8 cellular contexts compared by ENCODE assay signal in genomic region chr4:174283507-174284180, GRCh38. TPM values are rescaled to one million over a fixed set of nuclear protein-coding genes. Genes with fewer than 3 reads are reported as not detected.
A peak's percentile ranks its signal among the peaks of the same experiment; 100 is the strongest.
DNase-seq lines count a peak whose midpoint lies in the region; ATAC-seq, FAIRE-seq and TF ChIP-seq lines count a peak whose summit lies in the region.

A gene with protein sequence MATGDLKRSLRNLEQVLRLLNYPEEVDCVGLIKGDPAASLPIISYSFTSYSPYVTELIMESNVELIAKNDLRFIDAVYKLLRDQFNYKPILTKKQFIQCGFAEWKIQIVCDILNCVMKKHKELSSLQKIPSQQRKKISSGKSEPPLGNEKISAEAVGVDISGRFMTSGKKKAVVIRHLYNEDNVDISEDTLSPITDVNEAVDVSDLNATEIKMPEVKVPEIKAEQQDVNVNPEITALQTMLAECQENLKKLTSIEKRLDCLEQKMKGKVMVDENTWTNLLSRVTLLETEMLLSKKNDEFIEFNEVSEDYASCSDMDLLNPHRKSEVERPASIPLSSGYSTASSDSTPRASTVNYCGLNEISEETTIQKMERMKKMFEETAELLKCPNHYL (plus strand): TSS chr4:174283911. CDS start chr4:174299122, 15,211 bp downstream.
FBXO8 (minus strand) TSS chr4:174283667; CDS start chr4:174263092, 20,575 bp downstream.

- H3K9me3 ChIP-seq in A673 (ENCODE audit: low read depth, low read length, poor library complexity, severe bottlenecking) = peaks cover 10% of the 10 kb centered on the region

- FAIRE-seq in islet of Langerhans (lab: Jason Lieb, UNC) = peak; percentile 83

- no peaks in the 10 kb centered on the region for H3K9me3 Mint-ChIP-seq in activated B cell treated with CpG ODN at 0.5 μM for 24 hours

- peaks cover 15% of the 10 kb centered on the region for H3K4me1 ChIP-seq in A673 (ENCODE audit: insufficient read depth, low read length, poor library complexity, severe bottlenecking)

- H3K36me3 Mint-ChIP-seq in activated B cell treated with CpG ODN at 0.5 μM for 24 hours (ENCODE audit: low read depth) = peaks cover 31% of the 10 kb centered on the region

- ATAC-seq in HG03095 (IDR thresholded peaks at IDR 0.05; ENCODE audit: unreplicated experiment) = peak; percentile 48
- peak; percentile 62 for ATAC-seq in activated B cell treated with CpG ODN at 0.5 μM for 24 hours (ENCODE audit: low read depth)

- peaks cover 56% of the 10 kb centered on the region for H3K4me1 Mint-ChIP-seq in activated B cell treated with CpG ODN at 0.5 μM for 24 hours

- H3K27ac ChIP-seq in A673 (ENCODE audit: low read depth, low read length, poor library complexity, severe bottlenecking) = peak within 1 kb of the TSS; percentile 99

- TSS peak; percentile 42 for BruUV-seq in A673 (replicated peaks; lab: Mats Ljungman, UMichigan)

- TF ChIP-seq CTCF in A673 (conservative IDR thresholded peaks at IDR 0.05; ENCODE audit: low read depth, low read length) (no peak), activated B cell treated with CpG ODN at 0.5 μM for 24 hours (IDR thresholded peaks at IDR 0.05) (no peak), cardiac fibroblast (IDR thresholded peaks at IDR 0.05; ENCODE audit: low read depth, low read length) (no peak)

- no peaks in the 10 kb centered on the region for H3K36me3 ChIP-seq in A673 (ENCODE audit: insufficient read depth, low read length, poor library complexity, severe bottlenecking)

- DNase-seq in A673 (ENCODE audit: low spot score) (peak; percentile 87), NCI-H2196 (lab: John Stamatoyannopoulos, UW; ENCODE audit: unreplicated experiment) (peak; percentile 54), activated B cell treated with CpG ODN at 0.5 μM for 24 hours (peak; percentile 61), cardiac fibroblast (ENCODE audit: low read depth in 2 of 2) (peak; percentile 83 to 89)
- peak; percentile 41 for DNase-seq in stimulated activated CD4-positive, alpha-beta T cell treated with anti-CD3 and anti-CD28 coated beads, Interleukin-12 subunit alpha, Interleukin-12 subunit beta, amount 100 ng/mL, for 24 hours (ENCODE audit: low read depth in 2 of 2)

- peak within 1 kb of the TSS; percentile 99 for H3K4me3 Mint-ChIP-seq in activated B cell treated with CpG ODN at 0.5 μM for 24 hours

- no peaks in the 10 kb centered on the region for H3K27me3 Mint-ChIP-seq in activated B cell treated with CpG ODN at 0.5 μM for 24 hours

- TF ChIP-seq POLR2A in GM18526 (IDR thresholded peaks at IDR 0.05; ENCODE audit: extremely low read depth, insufficient read length) = peak; percentile 69

- H3K4me3 ChIP-seq in A673 (ENCODE audit: low read depth, low read length, poor library complexity, severe bottlenecking) (peak within 1 kb of the TSS; percentile 63), cardiac fibroblast (replicated peaks in 1 of 2; ENCODE audit: low read depth in 2 of 2, low read length in 2 of 2) (peak within 1 kb of the TSS; percentile 85 to 91)

- no peaks in the 10 kb centered on the region for H3K27me3 ChIP-seq in A673 (replicated peaks; ENCODE audit: insufficient read depth, low read depth, low read length, poor library complexity)

- CTCF ChIA-PET in A673 (lab: Charles Lee) (interaction anchor here (0.6 kb wide), 1 partner anchor 1385 kb away, joined by 3 read pairs; no protein-coding TSS in a partner anchor), activated B cell treated with CpG ODN at 0.5 μM for 24 hours (lab: Charles Lee) (no interaction called here)

- intact Hi-C loops in A673 (cut with micrococcal nuclease; ENCODE audit: unreplicated experiment) = no loop called here
- intact Hi-C loops in activated B cell treated with CpG ODN at 0.5 μM for 24 hours (cut with micrococcal nuclease) = loop anchor here (1.0 to 5.0 kb wide), 5 partner anchors 61 to 1914 kb away; partner anchors contain the start of genes GALNT7, HMGB2, SAP30 and SPATA4

- peak within 1 kb of the TSS; percentile 99 for H3K27ac Mint-ChIP-seq in activated B cell treated with CpG ODN at 0.5 μM for 24 hours

- POLR2A ChIA-PET in A673 (lab: Charles Lee; ENCODE audit: low non-redundant PET) (interaction anchor here (0.6 kb wide), 1 partner anchor 1164 kb away, joined by 4 read pairs; no protein-coding TSS in a partner anchor), activated B cell treated with CpG ODN at 0.5 μM for 24 hours (lab: Charles Lee) (interaction anchor here (0.7 to 2.0 kb wide), 5 partner anchors 16 to 1115 kb away, joined by 3 to 10 read pairs (median 5); partner anchors contain the start of genes GALNT7, HMGB2 and SAP30)

RNA-seq across cellular contexts. Expression of the first gene that starts in this region (rescaled TPM):
- total RNA-seq in A673 (2021) = 22.3 and 23.7 TPM in 2 replicates
- total RNA-seq in activated B cell treated with CpG ODN at 0.5 μM for 24 hours = 15.0 and 18.3 TPM in 2 replicates

RNA-seq across cellular contexts. Expression of gene FBXO8, which starts in this region (rescaled TPM):
- total RNA-seq in A673 (2021) (11.7 and 13.5 TPM in 2 replicates), activated B cell treated with CpG ODN at 0.5 μM for 24 hours (15.8 and 17.8 TPM in 2 replicates)

Comparison
In these comparisons a context has a peak if more than half of its experiments do, and no peak if none do; other contexts are left out.
1. Peak in every context shown above with its lines: DNase-seq, ATAC-seq, H3K4me3 ChIP-seq and H3K27ac ChIP-seq.